In the genomic region with DNA sequence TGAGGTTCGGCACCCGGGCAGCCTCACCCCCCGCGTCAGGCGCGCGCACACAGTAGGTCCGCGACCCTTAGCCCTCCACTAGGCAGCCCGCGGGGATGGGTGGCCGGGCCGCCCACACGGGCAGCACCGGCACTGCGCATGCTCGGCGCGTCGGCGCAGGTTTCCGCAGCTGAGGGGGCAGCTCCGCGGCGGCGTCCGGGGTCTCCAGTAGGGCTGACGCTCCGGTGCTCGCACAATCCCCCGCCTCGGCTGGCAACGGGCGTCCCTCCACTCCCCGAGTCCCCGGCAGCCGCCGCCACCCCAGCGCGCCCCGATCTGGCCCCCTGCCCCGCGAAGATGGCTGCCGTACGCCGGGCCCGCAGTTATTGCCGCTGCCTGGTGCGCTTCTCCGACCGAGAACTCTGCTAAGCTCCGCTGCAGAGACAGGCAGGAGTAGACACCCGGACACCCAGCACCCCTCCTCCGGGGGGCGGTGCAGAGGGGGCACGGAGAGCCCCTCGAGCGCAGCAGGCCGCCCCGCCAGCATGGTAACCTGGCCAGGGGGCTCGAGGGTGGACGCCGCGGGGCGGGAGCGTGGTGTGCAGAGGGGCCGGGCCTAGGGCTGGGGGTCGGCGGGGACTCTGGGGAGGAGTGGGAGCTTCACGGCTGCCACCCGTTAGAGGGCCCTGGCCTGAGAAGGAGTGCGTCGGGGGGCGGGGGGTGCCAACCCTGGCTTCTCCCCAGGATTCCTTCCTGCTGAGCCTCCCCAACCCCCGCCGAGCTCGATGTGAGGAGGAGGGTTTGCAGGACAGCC, we compare ENCODE assay signal across 8 cellular contexts. TPM values are rescaled to one million over a fixed set of nuclear protein-coding genes. Genes with fewer than 3 reads are reported as not detected.
DNase-seq lines count a peak whose midpoint lies in the region; ATAC-seq and TF ChIP-seq lines count a peak whose summit lies in the region.

A gene (plus strand): TSS at position 139 of the 793 bp plus-strand sequence. CDS start 386 bp downstream, at position 525.

- H3K4me3 Mint-ChIP-seq in natural killer cell treated with Interleukin-12 subunit alpha and Interleukin-12 subunit beta and Interleukin-15 and Interleukin-18, amount 100 ng/mL, for 72 hours, result peak within 1 kb of the TSS; percentile 95

- peaks cover 33% of the 10 kb centered on the region for H4K20me1 ChIP-seq in BLaER1
- no peaks in the 10 kb centered on the region for H4K20me1 ChIP-seq in fibroblast of lung (ENCODE audit: control insufficient read depth, extremely low read depth, insufficient read depth, low read length)

- H2AFZ ChIP-seq in fibroblast of lung (ENCODE audit: low read length), result peak within 1 kb of the TSS; percentile 92

- DNase-seq in NOMO-1 treated with dmso at 0.1 percent for 144 hours (lab: John Stamatoyannopoulos, UW; ENCODE audit: unreplicated experiment) (peak; percentile 56), fibroblast of lung (ENCODE audit: low read depth in 2 of 2) (peak; percentile 33 to 53)
- peak; percentile 83 for DNase-seq in activated T-cell treated with anti-CD3 and anti-CD28 coated beads, Interleukin-2, amount 50 U/mL, for 1 hour
- DNase-seq in natural killer cell treated with Interleukin-12 subunit alpha and Interleukin-12 subunit beta and Interleukin-15 and Interleukin-18, amount 100 ng/mL, for 72 hours (ENCODE audit: low spot score), result peak; percentile 84
- DNase-seq in stimulated activated naive CD8-positive, alpha-beta T cell treated with anti-CD3 and anti-CD28 coated beads, Interleukin-15, Interleukin-2, amounts not matched to agents 100 U/mL and 50 U/mL, for 24 hours, result peak; percentile 84

- H3K27me3 Mint-ChIP-seq in natural killer cell treated with Interleukin-12 subunit alpha and Interleukin-12 subunit beta and Interleukin-15 and Interleukin-18, amount 100 ng/mL, for 72 hours, result no peaks in the 10 kb centered on the region

- TF ChIP-seq CTCF in fibroblast of lung (conservative IDR thresholded peaks at IDR 0.05 in 1 of 2, IDR thresholded peaks at IDR 0.05 in 1 of 2; ENCODE audit: low read depth in 1 of 2, low read length in 2 of 2), result no peak

- H3K9ac ChIP-seq in BLaER1 (peak within 1 kb of the TSS; percentile 91), fibroblast of lung (ENCODE audit: insufficient read depth, low read length) (peak within 1 kb of the TSS; percentile 79)

- H3K9me3 ChIP-seq in BLaER1 (no peaks in the 10 kb centered on the region), fibroblast of lung (ENCODE audit: control insufficient read depth, insufficient read depth, low read depth, low read length) (no peaks in the 10 kb centered on the region)

- peaks cover 4% of the 10 kb centered on the region for H3K36me3 ChIP-seq in BLaER1
- H3K36me3 ChIP-seq in fibroblast of lung (ENCODE audit: control insufficient read depth, insufficient read depth, low read length), result no peaks in the 10 kb centered on the region

- no peaks in the 10 kb centered on the region for H3K9me3 Mint-ChIP-seq in natural killer cell treated with Interleukin-12 subunit alpha and Interleukin-12 subunit beta and Interleukin-15 and Interleukin-18, amount 100 ng/mL, for 72 hours

- peak within 1 kb of the TSS; percentile 90 for H3K27ac ChIP-seq in BLaER1
- H3K27ac ChIP-seq in fibroblast of lung (ENCODE audit: insufficient read depth, low read length), result peak within 1 kb of the TSS; percentile 74

- H3K27me3 ChIP-seq in BLaER1, result no peaks in the 10 kb centered on the region
- no peaks in the 10 kb centered on the region for H3K27me3 ChIP-seq in fibroblast of lung (ENCODE audit: control insufficient read depth, insufficient read depth, low read length)

- peak within 1 kb of the TSS; percentile 83 to 95 for H3K27ac Mint-ChIP-seq in natural killer cell treated with Interleukin-12 subunit alpha and Interleukin-12 subunit beta and Interleukin-15 and Interleukin-18, amount 100 ng/mL, for 72 hours

- H3K79me2 ChIP-seq in fibroblast of lung (ENCODE audit: control insufficient read depth, insufficient read depth, low read length), result peaks cover 30% of the 10 kb centered on the region

- H3K4me1 Mint-ChIP-seq in natural killer cell treated with Interleukin-12 subunit alpha and Interleukin-12 subunit beta and Interleukin-15 and Interleukin-18, amount 100 ng/mL, for 72 hours (ENCODE audit: low read depth in 2 of 2), result peaks cover 28 to 42% of the 10 kb centered on the region in 2 donors

- peak within 1 kb of the TSS; percentile 96 for H3K4me2 ChIP-seq in BLaER1
- H3K4me2 ChIP-seq in fibroblast of lung (ENCODE audit: extremely low read depth, insufficient read depth, low read length), result peak within 1 kb of the TSS; percentile 91

- peaks cover 29% of the 10 kb centered on the region for H3K4me1 ChIP-seq in BLaER1
- H3K4me1 ChIP-seq in fibroblast of lung (ENCODE audit: control insufficient read depth, extremely low read depth, insufficient read depth, low read length), result no peaks in the 10 kb centered on the region

- H3K4me3 ChIP-seq in BLaER1 (peak within 1 kb of the TSS; percentile 88), fibroblast of lung (replicated peaks in 1 of 4; ENCODE audit: control extremely low read depth in 1 of 4, insufficient read depth in 1 of 4, low read depth in 3 of 4, low read length in 4 of 4) (peak within 1 kb of the TSS; percentile 86 to 90 (median 88))

- peak; percentile 41 for ATAC-seq in GM19025 (IDR thresholded peaks at IDR 0.05; ENCODE audit: low read depth, unreplicated experiment)
- ATAC-seq in HG03175 (IDR thresholded peaks at IDR 0.05; ENCODE audit: unreplicated experiment), result peak; percentile 44
- peak; percentile 82 to 87 for ATAC-seq in natural killer cell treated with Interleukin-12 subunit alpha and Interleukin-12 subunit beta and Interleukin-15 and Interleukin-18, amount 100 ng/mL, for 72 hours
- ATAC-seq in stimulated activated naive CD8-positive, alpha-beta T cell treated with anti-CD3 and anti-CD28 coated beads, Interleukin-15, Interleukin-2, amounts not matched to agents 100 U/mL and 50 U/mL, for 24 hours, result peak; percentile 58

- no peaks in the 10 kb centered on the region for H3K36me3 Mint-ChIP-seq in natural killer cell treated with Interleukin-12 subunit alpha and Interleukin-12 subunit beta and Interleukin-15 and Interleukin-18, amount 100 ng/mL, for 72 hours

RNA-seq across cellular contexts. Expression of the gene that starts here (rescaled TPM):
- total RNA-seq in fibroblast of lung, result 35.7 and 44.8 TPM in 2 replicates
- polyA plus RNA-seq in fibroblast of lung, result 49.9 and 65.2 TPM in 2 replicates
- 42.4 and 45.2 TPM in 2 replicates for polyA plus RNA-seq in fibroblast of lung (2012)
- polyA minus RNA-seq in fibroblast of lung (ENCODE audit: low replicate concordance), result 24.3 and 52.5 TPM in 2 replicates
- 10 to 100 TPM; 62.8 to 74.9 TPM for total RNA-seq in natural killer cell treated with Interleukin-12 subunit alpha and Interleukin-12 subunit beta and Interleukin-15 and Interleukin-18, amount 100 ng/mL, for 72 hours

Comparison
In these comparisons a context has a peak if more than half of its experiments do, and no peak if none do; other contexts are left out.
1. Peak in every context shown above with its lines: DNase-seq, ATAC-seq, H3K4me3 ChIP-seq and H3K27ac ChIP-seq.